In genomic region chr9:87160148-87161107, GRCh38 we compare ENCODE assay signal across 28 cellular contexts.
DNase-seq lines count a peak whose midpoint lies in the region; ATAC-seq and TF ChIP-seq lines count a peak whose summit lies in the region.
"Had no signal": no experiment of that assay in that cellular context is flagged by ENCODE, and none has a peak within 500 bp of the region (broad histone marks: within the 10 kb centered on the region; RNA-seq: fewer than 3 reads in every experiment).

No MANE protein-coding gene starts in this region.

- H3K4me1 ChIP-seq in right atrium auricular region (no peaks in the 10 kb centered on the region), heart right ventricle (peaks cover 0 to 13% (median 0%) of the 10 kb centered on the region in 9 donors)
- H3K4me1 ChIP-seq: breast epithelium, pancreas had no signal

- peaks cover 27% of the 10 kb centered on the region for H3K4me1 Mint-ChIP-seq in osteocyte (ENCODE audit: unreplicated experiment)
- H3K4me1 Mint-ChIP-seq in activated naive CD8-positive, alpha-beta T cell treated with anti-CD3 and anti-CD28 coated beads, Interleukin-2, amount 50 U/mL, for 24 hours = no peaks in the 10 kb centered on the region
- H3K4me1 Mint-ChIP-seq: B cell; CD8-positive, alpha-beta memory T cell; endodermal cell; naive thymus-derived CD4-positive, alpha-beta T cell had no signal

- intact Hi-C loops in Right ventricle myocardium superior (cut with DNase I) (no loop called here), heart right ventricle (cut with DNase I) (loop anchor here in 1 of 10 donors (10.0 kb wide), 1 partner anchor 64 kb away; no protein-coding TSS in a partner anchor)

- H3K9me3 ChIP-seq in right atrium auricular region (no peaks in the 10 kb centered on the region), heart right ventricle (no peaks in the 10 kb centered on the region)
- H3K9me3 ChIP-seq: breast epithelium, pancreas, sigmoid colon had no signal

- H3K4me3 ChIP-seq in right atrium auricular region = no peak overlapping the region
- no peak overlapping the region for H3K4me3 ChIP-seq in heart right ventricle
- H3K4me3 ChIP-seq: breast epithelium, pancreas, sigmoid colon had no signal

- H3K27me3 Mint-ChIP-seq in osteocyte (ENCODE audit: unreplicated experiment) = no peaks in the 10 kb centered on the region
- peaks cover 8% of the 10 kb centered on the region for H3K27me3 Mint-ChIP-seq in activated naive CD8-positive, alpha-beta T cell treated with anti-CD3 and anti-CD28 coated beads, Interleukin-2, amount 50 U/mL, for 24 hours
- H3K27me3 Mint-ChIP-seq: B cell had no signal

- no peaks in the 10 kb centered on the region for H3K27me3 ChIP-seq in right atrium auricular region
- no peaks in the 10 kb centered on the region for H3K27me3 ChIP-seq in heart right ventricle
- H3K27me3 ChIP-seq: breast epithelium, pancreas, sigmoid colon had no signal

- in situ Hi-C loops in ACHN (cut with HindIII; ENCODE audit: low pct_ligation_motif_present, low pct_unique_long_range_greater_than_20kb, low sequenced_read_pairs) = no loop called here

- H3K27ac Mint-ChIP-seq in osteocyte (ENCODE audit: unreplicated experiment) = peak overlapping the region; percentile 85
- no peak overlapping the region for H3K27ac Mint-ChIP-seq in activated naive CD8-positive, alpha-beta T cell treated with anti-CD3 and anti-CD28 coated beads, Interleukin-2, amount 50 U/mL, for 24 hours
- H3K27ac Mint-ChIP-seq: activated CD8-positive, alpha-beta T cell treated with anti-CD3 and anti-CD28 coated beads, Interleukin-2, amount 10 ng/mL, durations not matched to agents 7 days and 5 days; B cell; endodermal cell; naive thymus-derived CD4-positive, alpha-beta T cell; T-helper 1 cell treated with Interleukin-12 subunit alpha and Interleukin-12 subunit beta and Interleukin-4 antibody, amounts not matched to agents 30 μg/mL and 1 μg/mL, for 36 hours; type B pancreatic cell had no signal

- no peak overlapping the region for H3K4me3 Mint-ChIP-seq in osteocyte (ENCODE audit: unreplicated experiment)
- H3K4me3 Mint-ChIP-seq in activated naive CD8-positive, alpha-beta T cell treated with anti-CD3 and anti-CD28 coated beads, Interleukin-2, amount 50 U/mL, for 24 hours = no peak overlapping the region
- H3K4me3 Mint-ChIP-seq: activated CD8-positive, alpha-beta T cell treated with anti-CD3 and anti-CD28 coated beads, Interleukin-2, amount 10 ng/mL, durations not matched to agents 7 days and 5 days; B cell; CD8-positive, alpha-beta memory T cell; endodermal cell; naive thymus-derived CD4-positive, alpha-beta T cell; T-helper 1 cell treated with Interleukin-12 subunit alpha and Interleukin-12 subunit beta and Interleukin-4 antibody, amounts not matched to agents 30 μg/mL and 1 μg/mL, for 36 hours; type B pancreatic cell had no signal

- H3K36me3 ChIP-seq in right atrium auricular region (no peaks in the 10 kb centered on the region), heart right ventricle (no peaks in the 10 kb centered on the region)
- H3K36me3 ChIP-seq: breast epithelium, pancreas, sigmoid colon had no signal

- no peak overlapping the region for H3K27ac ChIP-seq in right atrium auricular region
- peak overlapping the region in 4 of 10 donors; percentile 22 to 37 (median 33) for H3K27ac ChIP-seq in heart right ventricle
- H3K27ac ChIP-seq: breast epithelium, pancreas had no signal

- DNase-seq in Right ventricle myocardium superior (no peak), right atrium auricular region (ENCODE audit: low spot score) (no peak), heart right ventricle (peak in 1 of 2 donors; percentile 17), osteocyte (ENCODE audit: extremely low spot score, unreplicated experiment) (no peak), NCI-H1436 treated with DMSO at 0.1 percent for 48 hours (lab: John Stamatoyannopoulos, UW) (no peak), ACHN (no peak)
- no peak for DNase-seq in activated naive CD8-positive, alpha-beta T cell treated with anti-CD3 and anti-CD28 coated beads, Interleukin-2, amount 50 U/mL, for 24 hours
- DNase-seq: activated CD4-positive, alpha-beta T cell treated with anti-CD3 and anti-CD28 coated beads for 1 hour; activated CD8-positive, alpha-beta T cell treated with anti-CD3 and anti-CD28 coated beads, Interleukin-2, amount 10 ng/mL, durations not matched to agents 7 days and 5 days; activated effector memory CD4-positive, alpha-beta T cell treated with Interleukin-2 at 50 U/mL for 16 hours; activated T-cell treated with anti-CD3 and anti-CD28 coated beads for 4 hours; CD8-positive, alpha-beta memory T cell; cortex of kidney; endodermal cell; GF-D8; GOT3; mesendoderm; naive thymus-derived CD4-positive, alpha-beta T cell; NCI-H1694 treated with DMSO at 0.1 percent for 48 hours; NCI-H69; pancreas; sigmoid colon had no signal

- H3K9me3 Mint-ChIP-seq in osteocyte (ENCODE audit: unreplicated experiment) = peaks cover 8% of the 10 kb centered on the region
- H3K9me3 Mint-ChIP-seq in activated naive CD8-positive, alpha-beta T cell treated with anti-CD3 and anti-CD28 coated beads, Interleukin-2, amount 50 U/mL, for 24 hours = no peaks in the 10 kb centered on the region
- H3K9me3 Mint-ChIP-seq: T-helper 1 cell treated with Interleukin-12 subunit alpha and Interleukin-12 subunit beta and Interleukin-4 antibody, amounts not matched to agents 30 μg/mL and 1 μg/mL, for 36 hours; type B pancreatic cell had no signal

- ATAC-seq in Right ventricle myocardium superior (ENCODE audit: poor library complexity) = peak; percentile 65
- peak in 7 of 8 donors; percentile 58 to 90 (median 79) for ATAC-seq in heart right ventricle
- ATAC-seq in GM19395 (IDR thresholded peaks at IDR 0.05; ENCODE audit: unreplicated experiment) = no peak
- ATAC-seq in activated naive CD8-positive, alpha-beta T cell treated with anti-CD3 and anti-CD28 coated beads, Interleukin-2, amount 50 U/mL, for 24 hours = no peak
- ATAC-seq: activated CD8-positive, alpha-beta T cell treated with anti-CD3 and anti-CD28 coated beads, Interleukin-2, amount 10 ng/mL, durations not matched to agents 7 days and 5 days; HepG2; naive thymus-derived CD4-positive, alpha-beta T cell; pancreas had no signal

- H3K36me3 Mint-ChIP-seq in osteocyte (ENCODE audit: unreplicated experiment) = peaks cover 3% of the 10 kb centered on the region
- no peaks in the 10 kb centered on the region for H3K36me3 Mint-ChIP-seq in activated naive CD8-positive, alpha-beta T cell treated with anti-CD3 and anti-CD28 coated beads, Interleukin-2, amount 50 U/mL, for 24 hours (ENCODE audit: low read depth)
- H3K36me3 Mint-ChIP-seq: CD8-positive, alpha-beta memory T cell; type B pancreatic cell had no signal

- WGBS in heart right ventricle, 2 donors = 64 to 70% methylated on average over 8 of the region's 8 CpGs

- TF ChIP-seq CTCF in right atrium auricular region (IDR thresholded peaks at IDR 0.05) = no peak
- TF ChIP-seq CTCF in heart right ventricle (IDR thresholded peaks at IDR 0.05) = no peak
- TF ChIP-seq CTCF in osteocyte (IDR thresholded peaks at IDR 0.05) = no peak

Comparison
In these comparisons a context has a peak if more than half of its experiments do, and no peak if none do; other contexts are left out.
1. ATAC-seq: peak in Right ventricle myocardium superior (single experiment) and heart right ventricle (7 of 8); none in GM19395 (single experiment) and activated naive CD8-positive, alpha-beta T cell treated with anti-CD3 and anti-CD28 coated beads, Interleukin-2, amount 50 U/mL, for 24 hours (single experiment).